Comparison of ENCODE assay signal across 23 cellular contexts in genomic region chr1:114135806-114136205, GRCh38. TPM values are rescaled to one million over a fixed set of nuclear protein-coding genes. Genes with fewer than 3 reads are reported as not detected.
"Had no signal": no experiment of that assay in that cellular context is flagged by ENCODE, and none has a peak within 500 bp of the region (broad histone marks: within the 10 kb centered on the region; RNA-seq: fewer than 3 reads in every experiment).

No MANE protein-coding gene starts in this region.

- H3K27ac ChIP-seq: SJSA1, SK-N-MC had no signal

- H3K9me3 ChIP-seq: MG63, SJSA1 had no signal

- H3K4me1 ChIP-seq: SJSA1 had no signal

- H3K4me3 ChIP-seq: MG63, SJSA1, SK-N-MC had no signal

- H3K36me3 ChIP-seq: MG63, SJSA1 had no signal

- H3K27me3 ChIP-seq: MG63 had no signal

- DNase-seq: IMR-90, Karpas-422, KG1, MG63, NCI-H1092 treated with DMSO at 0.1 percent for 48 hours, NCI-H1436, NCI-H187, NCI-H2029, NCI-H2081 treated with DMSO at 0.1 percent for 48 hours, NCI-H2171, NCI-H226, NCI-H446, NCI-H510A, NCI-H524 treated with DMSO at 0.1 percent for 48 hours, NCI-H69, NCI-H774, Right ventricle myocardium superior, RPMI8226, SIG-M5 had no signal

RNA-seq across cellular contexts. Expression of gene SYT6, which starts 17.9 kb away (rescaled TPM):
- total RNA-seq: HepG2, HT1080, IMR-90, Right ventricle myocardium superior, SJSA1 had no signal
